ENCODE assay signal across 8 cellular contexts in genomic region chr14:105473033-105473676, GRCh38. TPM values are rescaled to one million over a fixed set of nuclear protein-coding genes. Genes with fewer than 3 reads are reported as not detected.
DNase-seq lines count a peak whose midpoint lies in the region; ATAC-seq lines count a peak whose summit lies in the region.

No MANE protein-coding gene starts in this region.

- no peaks in the 10 kb centered on the region for H3K36me3 ChIP-seq in ACC112 (ENCODE audit: insufficient read depth, low read length)
- H3K36me3 ChIP-seq in HUES48 (ENCODE audit: control insufficient read depth, insufficient read depth, low read length) = peaks cover 16% of the 10 kb centered on the region

- peaks cover 26% of the 10 kb centered on the region for H3K4me1 ChIP-seq in ACC112 (ENCODE audit: control insufficient read depth, insufficient read depth, low read length, unreplicated experiment)
- peaks cover 11% of the 10 kb centered on the region for H3K4me1 ChIP-seq in HUES48 (ENCODE audit: control insufficient read depth, insufficient read depth, low read length)

- H3K36me3 Mint-ChIP-seq in naive thymus-derived CD8-positive, alpha-beta T cell = no peaks in the 10 kb centered on the region

- ATAC-seq in naive thymus-derived CD8-positive, alpha-beta T cell = no peak

- H3K4me3 Mint-ChIP-seq in naive thymus-derived CD8-positive, alpha-beta T cell = peak overlapping the region in 7 of 10 donors; percentile 16 to 82 (median 66)

- H3K9me3 Mint-ChIP-seq in naive thymus-derived CD8-positive, alpha-beta T cell = peaks cover 0 to 5% (median 0%) of the 10 kb centered on the region in 9 donors

- H3K27me3 Mint-ChIP-seq in naive thymus-derived CD8-positive, alpha-beta T cell = peaks cover 0 to 8% (median 0%) of the 10 kb centered on the region in 5 donors

- no peak overlapping the region for H2AFZ ChIP-seq in ACC112 (ENCODE audit: low read length, unreplicated experiment)

- POLR2A ChIA-PET in naive thymus-derived CD8-positive, alpha-beta T cell (lab: Charles Lee) = interaction anchor here (0.6 to 3.6 kb wide), 3 partner anchors 8 to 23 kb away, joined by 4 to 16 read pairs (median 8); no protein-coding TSS in a partner anchor

- no peaks in the 10 kb centered on the region for H3K27me3 ChIP-seq in ACC112 (ENCODE audit: insufficient read depth, low read length)
- H3K27me3 ChIP-seq in HUES48 (ENCODE audit: control insufficient read depth, insufficient read depth, low read length) = peaks cover 34% of the 10 kb centered on the region

- peak overlapping the region; percentile 79; the same call in 1 of the 2 replicates for H3K4me3 ChIP-seq in ACC112 (ENCODE audit: low read depth, low read length)
- H3K4me3 ChIP-seq in HUES48 (ENCODE audit: low read depth, low read length) = peak overlapping the region; percentile 64; the same call in 1 of the 2 replicates

- peaks cover 3 to 25% (median 20%) of the 10 kb centered on the region in 4 donors for H3K4me1 Mint-ChIP-seq in naive thymus-derived CD8-positive, alpha-beta T cell

- DNase-seq in caudate nucleus (lab: John Stamatoyannopoulos, UW) (no peak), pons (ENCODE audit: low spot score) (no peak), HuH-7 (ENCODE audit: low spot score) (no peak), retina (no peak), NOMO-1 (lab: John Stamatoyannopoulos, UW; ENCODE audit: unreplicated experiment in 2 of 2) (no peak)
- DNase-seq in naive thymus-derived CD8-positive, alpha-beta T cell = no peak

- H3K79me2 ChIP-seq in ACC112 (ENCODE audit: control insufficient read depth, insufficient read depth, low read length, unreplicated experiment) = peaks cover 11% of the 10 kb centered on the region

- H3K27ac ChIP-seq in ACC112 (ENCODE audit: low read depth, low read length) (peak overlapping the region; percentile 54; the same call in 1 of the 2 replicates), HUES48 (ENCODE audit: low read depth, low read length) (no peak overlapping the region), caudate nucleus (ENCODE audit: low read depth, low read length) (peak overlapping the region; percentile 95)

- H3K9me3 ChIP-seq in HUES48 (ENCODE audit: control insufficient read depth, insufficient read depth, low read length) = no peaks in the 10 kb centered on the region

- H3K27ac Mint-ChIP-seq in naive thymus-derived CD8-positive, alpha-beta T cell = peak overlapping the region in 1 of 10 donors; percentile 40

- no peak overlapping the region for H3K9ac ChIP-seq in HUES48 (ENCODE audit: low read depth, low read length)

RNA-seq across cellular contexts. Expression of gene CRIP2, which starts 1.5 kb away (rescaled TPM):
- 1 to 10 TPM; 2.2 to 2.3 TPM for total RNA-seq in naive thymus-derived CD8-positive, alpha-beta T cell
- polyA plus RNA-seq in naive thymus-derived CD8-positive, alpha-beta T cell = 10 to 100 TPM; 21.1 to 86.9 (median 28.3) TPM

RNA-seq across cellular contexts. Expression of gene CRIP1, which starts 13.5 kb away (rescaled TPM):
- total RNA-seq in naive thymus-derived CD8-positive, alpha-beta T cell = 10 to 100 TPM; 96.5 to 98.1 TPM
- 100 to 1,000 TPM; 342 to 784 (median 530) TPM for polyA plus RNA-seq in naive thymus-derived CD8-positive, alpha-beta T cell

RNA-seq across cellular contexts. Expression of gene TEDC1, which starts 17.9 kb away (rescaled TPM):
- 10 to 100 TPM; 22.2 to 25.0 TPM for total RNA-seq in naive thymus-derived CD8-positive, alpha-beta T cell
- polyA plus RNA-seq in naive thymus-derived CD8-positive, alpha-beta T cell = 10 to 100 TPM in 1 of 3 donors, 1 to 10 TPM in 2; 7.2 to 10.1 (median 7.6) TPM

RNA-seq across cellular contexts. Expression of gene TMEM121, which starts 53.2 kb away (rescaled TPM):
- total RNA-seq in naive thymus-derived CD8-positive, alpha-beta T cell = 1 to 10 TPM; 5.5 to 6.6 TPM
- 1 to 10 TPM; 1.6 to 4.4 (median 4.3) TPM for polyA plus RNA-seq in naive thymus-derived CD8-positive, alpha-beta T cell

RNA-seq across cellular contexts. Expression of gene MTA1, which starts 53.5 kb away (rescaled TPM):
- 100 to 1,000 TPM; 139 to 142 TPM for total RNA-seq in naive thymus-derived CD8-positive, alpha-beta T cell
- 1 to 10 TPM; 3.1 to 6.5 (median 3.6) TPM for polyA plus RNA-seq in naive thymus-derived CD8-positive, alpha-beta T cell
